In genomic region chr14:105602243-105602750, GRCh38 we compare ENCODE assay signal across 17 cellular contexts.
"Had no signal": no experiment of that assay in that cellular context is flagged by ENCODE, and none has a peak within 500 bp of the region (broad histone marks: within the 10 kb centered on the region; RNA-seq: fewer than 3 reads in every experiment).

No MANE protein-coding gene starts in this region.

- H3K27ac ChIP-seq: neutrophil, prostate gland, testis had no signal

- H3K4me3 Mint-ChIP-seq: activated CD8-positive, alpha-beta memory T cell treated with anti-CD3 and anti-CD28 coated beads, Interleukin-2, amount 10 ng/mL, durations not matched to agents 7 days and 5 days; activated naive CD8-positive, alpha-beta T cell treated with anti-CD3 and anti-CD28 coated beads, Interleukin-2, amount 50 U/mL, for 24 hours; activated T-cell treated with anti-CD3 and anti-CD28 coated beads, Interleukin-2, amount 50 U/mL, for 24 hours; naive thymus-derived CD8-positive, alpha-beta T cell; stimulated activated naive CD8-positive, alpha-beta T cell treated with anti-CD3 and anti-CD28 coated beads, Interleukin-15, Interleukin-2, amounts not matched to agents 100 ng/mL and 50 ng/mL, for 24 hours; T-helper 17 cell had no signal

- H3K4me1 Mint-ChIP-seq: activated naive CD8-positive, alpha-beta T cell treated with anti-CD3 and anti-CD28 coated beads, Interleukin-2, amount 50 U/mL, for 24 hours had no signal

- H3K27me3 Mint-ChIP-seq: activated CD8-positive, alpha-beta memory T cell treated with anti-CD3 and anti-CD28 coated beads, Interleukin-2, amount 10 ng/mL, durations not matched to agents 7 days and 5 days; activated naive CD8-positive, alpha-beta T cell treated with anti-CD3 and anti-CD28 coated beads, Interleukin-2, amount 50 U/mL, for 24 hours; activated T-cell treated with anti-CD3 and anti-CD28 coated beads, Interleukin-2, amount 50 U/mL, for 24 hours; stimulated activated naive CD8-positive, alpha-beta T cell treated with anti-CD3 and anti-CD28 coated beads, Interleukin-15, Interleukin-2, amounts not matched to agents 100 ng/mL and 50 ng/mL, for 24 hours; T-helper 17 cell had no signal

- H3K27me3 ChIP-seq: neutrophil, right lobe of liver, testis had no signal

- DNase-seq: activated CD4-positive, alpha-beta T cell treated with anti-CD3 and anti-CD28 coated beads, Interleukin-2, amount 50 U/mL, for 48 hours; activated CD8-positive, alpha-beta memory T cell treated with anti-CD3 and anti-CD28 coated beads, Interleukin-2, amount 10 ng/mL, durations not matched to agents 7 days and 5 days; activated naive CD8-positive, alpha-beta T cell treated with anti-CD3 and anti-CD28 coated beads, Interleukin-2, amount 50 U/mL, for 24 hours; activated T-cell treated with anti-CD3 and anti-CD28 coated beads, Interleukin-2, amount 50 U/mL, for 24 hours; foreskin melanocyte; head of caudate nucleus; mammary epithelial cell; naive thymus-derived CD8-positive, alpha-beta T cell; stimulated activated CD4-positive, alpha-beta T cell treated with anti-CD3 and anti-CD28 coated beads, Interleukin-2, amount 100 ng/mL, for 24 hours; T-helper 17 cell; testis had no signal

- H3K4me3 ChIP-seq: mucosa of descending colon, prostate gland, right lobe of liver, testis had no signal

- H3K36me3 Mint-ChIP-seq: activated CD8-positive, alpha-beta memory T cell treated with anti-CD3 and anti-CD28 coated beads, Interleukin-2, amount 10 ng/mL, durations not matched to agents 7 days and 5 days; naive thymus-derived CD8-positive, alpha-beta T cell had no signal

- H3K4me1 ChIP-seq: prostate gland, testis had no signal

- H3K27ac Mint-ChIP-seq: activated CD8-positive, alpha-beta memory T cell treated with anti-CD3 and anti-CD28 coated beads, Interleukin-2, amount 10 ng/mL, durations not matched to agents 7 days and 5 days; activated naive CD8-positive, alpha-beta T cell treated with anti-CD3 and anti-CD28 coated beads, Interleukin-2, amount 50 U/mL, for 24 hours; activated T-cell treated with anti-CD3 and anti-CD28 coated beads, Interleukin-2, amount 50 U/mL, for 24 hours; stimulated activated naive CD8-positive, alpha-beta T cell treated with anti-CD3 and anti-CD28 coated beads, Interleukin-15, Interleukin-2, amounts not matched to agents 100 ng/mL and 50 ng/mL, for 24 hours; T-helper 17 cell had no signal

- H3K9me3 Mint-ChIP-seq: activated naive CD8-positive, alpha-beta T cell treated with anti-CD3 and anti-CD28 coated beads, Interleukin-2, amount 50 U/mL, for 24 hours; activated T-cell treated with anti-CD3 and anti-CD28 coated beads, Interleukin-2, amount 50 U/mL, for 24 hours; naive thymus-derived CD8-positive, alpha-beta T cell; stimulated activated naive CD8-positive, alpha-beta T cell treated with anti-CD3 and anti-CD28 coated beads, Interleukin-15, Interleukin-2, amounts not matched to agents 100 ng/mL and 50 ng/mL, for 24 hours had no signal

- H3K9me3 ChIP-seq: mucosa of descending colon, neutrophil, prostate gland, right lobe of liver, testis had no signal

- ATAC-seq: activated CD4-positive, CD25-positive, alpha-beta regulatory T cell treated with anti-CD3 and anti-CD28 coated beads, Interleukin-2, amount 50 U/mL, for 24 hours; activated CD8-positive, alpha-beta memory T cell treated with anti-CD3 and anti-CD28 coated beads, Interleukin-2, amount 10 ng/mL, durations not matched to agents 7 days and 5 days; activated naive CD8-positive, alpha-beta T cell treated with anti-CD3 and anti-CD28 coated beads, Interleukin-2, amount 50 U/mL, for 24 hours; naive thymus-derived CD8-positive, alpha-beta T cell; T-helper 17 cell had no signal

- H3K36me3 ChIP-seq: neutrophil, prostate gland, right lobe of liver had no signal
